ENCODE assay signal across 8 cellular contexts in genomic region chr4:159105063-159105414, GRCh38. TPM values are rescaled to one million over a fixed set of nuclear protein-coding genes. Genes with fewer than 3 reads are reported as not detected.
DNase-seq lines count a peak whose midpoint lies in the region; ATAC-seq and TF ChIP-seq lines count a peak whose summit lies in the region.

No MANE protein-coding gene starts in this region.

- H3K27me3 ChIP-seq in iPS-18a (ENCODE audit: control insufficient read depth, insufficient read depth, low read length) (peaks cover 15% of the 10 kb centered on the region), suprapubic skin (no peaks in the 10 kb centered on the region)
- no peaks in the 10 kb centered on the region for H3K27me3 ChIP-seq in effector memory CD4-positive, alpha-beta T cell (replicated peaks; ENCODE audit: control insufficient read depth, insufficient read depth, low read length, poor library complexity, severe bottlenecking)

- H3K9me3 ChIP-seq in iPS-18a (ENCODE audit: control insufficient read depth, low read depth, low read length) (no peaks in the 10 kb centered on the region), suprapubic skin (no peaks in the 10 kb centered on the region)
- no peaks in the 10 kb centered on the region for H3K9me3 ChIP-seq in effector memory CD4-positive, alpha-beta T cell (ENCODE audit: control insufficient read depth, low read length)

- no peaks in the 10 kb centered on the region for H3K27me3 Mint-ChIP-seq in activated CD4-positive, alpha-beta T cell treated with anti-CD3 and anti-CD28 coated beads for 36 hours
- peaks cover 5% of the 10 kb centered on the region for H3K27me3 Mint-ChIP-seq in activated CD8-positive, alpha-beta T cell treated with anti-CD3 and anti-CD28 coated beads, Interleukin-2, amount 10 ng/mL, durations not matched to agents 7 days and 5 days (ENCODE audit: low read depth)

- TF ChIP-seq POLR2A in suprapubic skin (IDR thresholded peaks at IDR 0.05): no peak

- H3K4me1 ChIP-seq in iPS-18a (ENCODE audit: control insufficient read depth, low read depth, low read length) (peaks cover 25% of the 10 kb centered on the region), suprapubic skin (peaks cover 38% of the 10 kb centered on the region)
- peaks cover 5% of the 10 kb centered on the region for H3K4me1 ChIP-seq in effector memory CD4-positive, alpha-beta T cell (ENCODE audit: control insufficient read depth, insufficient read depth, low read length, poor library complexity, severe bottlenecking)

- peak overlapping the region; percentile 98 for H3K4me3 Mint-ChIP-seq in activated CD4-positive, alpha-beta T cell treated with anti-CD3 and anti-CD28 coated beads for 36 hours
- H3K4me3 Mint-ChIP-seq in activated CD8-positive, alpha-beta T cell treated with anti-CD3 and anti-CD28 coated beads, Interleukin-2, amount 10 ng/mL, durations not matched to agents 7 days and 5 days: peak overlapping the region; percentile 90

- H3K4me1 Mint-ChIP-seq in activated CD4-positive, alpha-beta T cell treated with anti-CD3 and anti-CD28 coated beads for 36 hours: peaks cover 65% of the 10 kb centered on the region
- peaks cover 44% of the 10 kb centered on the region for H3K4me1 Mint-ChIP-seq in activated CD8-positive, alpha-beta T cell treated with anti-CD3 and anti-CD28 coated beads, Interleukin-2, amount 10 ng/mL, durations not matched to agents 7 days and 5 days (ENCODE audit: low read depth)

- intact Hi-C loops in activated CD4-positive, alpha-beta T cell treated with anti-CD3 and anti-CD28 coated beads for 36 hours (cut with DNase I, micrococcal nuclease): loop anchor here in 1 of 2 experiments (5.0 kb wide), 3 partner anchors 72 to 383 kb away; partner anchors contain the start of gene PPID

- no peaks in the 10 kb centered on the region for H3K9me3 Mint-ChIP-seq in activated CD4-positive, alpha-beta T cell treated with anti-CD3 and anti-CD28 coated beads for 36 hours (ENCODE audit: low read depth)
- no peaks in the 10 kb centered on the region for H3K9me3 Mint-ChIP-seq in activated CD8-positive, alpha-beta T cell treated with anti-CD3 and anti-CD28 coated beads, Interleukin-2, amount 10 ng/mL, durations not matched to agents 7 days and 5 days (ENCODE audit: insufficient read depth)

- 21% methylated on average over 5 of the region's 5 CpGs for WGBS in suprapubic skin

- TF ChIP-seq CTCF in suprapubic skin (IDR thresholded peaks at IDR 0.05): no peak

- no peak for TF ChIP-seq EP300 in suprapubic skin (IDR thresholded peaks at IDR 0.05)

- H3K27ac Mint-ChIP-seq in activated CD4-positive, alpha-beta T cell treated with anti-CD3 and anti-CD28 coated beads for 36 hours: peak overlapping the region; percentile 91
- no peak overlapping the region for H3K27ac Mint-ChIP-seq in activated CD8-positive, alpha-beta T cell treated with anti-CD3 and anti-CD28 coated beads, Interleukin-2, amount 10 ng/mL, durations not matched to agents 7 days and 5 days

- no peak for ATAC-seq in activated CD4-positive, alpha-beta T cell treated with anti-CD3 and anti-CD28 coated beads for 36 hours
- ATAC-seq in activated CD8-positive, alpha-beta T cell treated with anti-CD3 and anti-CD28 coated beads, Interleukin-2, amount 10 ng/mL, durations not matched to agents 7 days and 5 days: no peak
- no peak for ATAC-seq in GM19351 (IDR thresholded peaks at IDR 0.05; ENCODE audit: unreplicated experiment)

- H3K27ac ChIP-seq in iPS-18a (ENCODE audit: low read length): no peak overlapping the region
- no peak overlapping the region for H3K27ac ChIP-seq in suprapubic skin
- H3K27ac ChIP-seq in effector memory CD4-positive, alpha-beta T cell (ENCODE audit: insufficient read depth, low read length, poor library complexity, severe bottlenecking): no peak overlapping the region

- H3K4me3 ChIP-seq in iPS-18a (ENCODE audit: low read length) (peak overlapping the region; percentile 87), suprapubic skin (peak overlapping the region; percentile 98)
- H3K4me3 ChIP-seq in effector memory CD4-positive, alpha-beta T cell (ENCODE audit: insufficient read depth, low read depth, low read length, poor library complexity, severe bottlenecking): no peak overlapping the region

- no peak for DNase-seq in activated CD4-positive, alpha-beta T cell treated with anti-CD3 and anti-CD28 coated beads for 36 hours
- DNase-seq in activated CD4-positive, alpha-beta T cell treated with anti-CD3 and anti-CD28 coated beads for 1 hour: no peak
- no peak for DNase-seq in activated CD8-positive, alpha-beta T cell treated with anti-CD3 and anti-CD28 coated beads, Interleukin-2, amount 10 ng/mL, durations not matched to agents 7 days and 5 days
- DNase-seq in suprapubic skin (ENCODE audit: low spot score in 2 of 2) (no peak), MV-4-11 (lab: John Stamatoyannopoulos, UW) (no peak)
- no peak for DNase-seq in effector memory CD4-positive, alpha-beta T cell

- POLR2A ChIA-PET in activated CD4-positive, alpha-beta T cell treated with anti-CD3 and anti-CD28 coated beads for 36 hours (lab: Charles Lee): interaction anchor here (0.5 to 0.6 kb wide), 2 partner anchors 11 to 58 kb away, joined by 3 to 5 read pairs; no protein-coding TSS in a partner anchor
- POLR2A ChIA-PET in activated CD8-positive, alpha-beta T cell treated with anti-CD3 and anti-CD28 coated beads, Interleukin-2, amount 10 ng/mL, durations not matched to agents 7 days and 5 days (lab: Charles Lee): no interaction called here

- no peaks in the 10 kb centered on the region for H3K36me3 Mint-ChIP-seq in activated CD4-positive, alpha-beta T cell treated with anti-CD3 and anti-CD28 coated beads for 36 hours (ENCODE audit: low read depth)
- no peaks in the 10 kb centered on the region for H3K36me3 Mint-ChIP-seq in activated CD8-positive, alpha-beta T cell treated with anti-CD3 and anti-CD28 coated beads, Interleukin-2, amount 10 ng/mL, durations not matched to agents 7 days and 5 days (ENCODE audit: low read depth)

- CTCF ChIA-PET in activated CD4-positive, alpha-beta T cell treated with anti-CD3 and anti-CD28 coated beads for 36 hours (lab: Charles Lee): no interaction called here
- CTCF ChIA-PET in activated CD8-positive, alpha-beta T cell treated with anti-CD3 and anti-CD28 coated beads, Interleukin-2, amount 10 ng/mL, durations not matched to agents 7 days and 5 days (lab: Charles Lee): no interaction called here

- peak overlapping the region; percentile 55 for H3K9ac ChIP-seq in iPS-18a (ENCODE audit: low read length)

- H3K36me3 ChIP-seq in iPS-18a (ENCODE audit: control insufficient read depth, low read depth, low read length) (no peaks in the 10 kb centered on the region), suprapubic skin (no peaks in the 10 kb centered on the region)
- H3K36me3 ChIP-seq in effector memory CD4-positive, alpha-beta T cell (ENCODE audit: control insufficient read depth, insufficient read depth, low read length): no peaks in the 10 kb centered on the region

RNA-seq across cellular contexts. Expression of gene RAPGEF2, which starts 2.2 kb away (rescaled TPM):
- 10 to 100 TPM; 18.5 to 20.2 TPM for total RNA-seq in activated CD4-positive, alpha-beta T cell treated with anti-CD3 and anti-CD28 coated beads for 36 hours
- 10 to 100 TPM; 10.4 to 12.2 TPM for total RNA-seq in activated CD8-positive, alpha-beta T cell treated with anti-CD3 and anti-CD28 coated beads, Interleukin-2, amount 10 ng/mL, durations not matched to agents 7 days and 5 days
- total RNA-seq in suprapubic skin: 10 to 100 TPM; 31.3 to 62.4 (median 43.5) TPM
